Comparison of ENCODE assay signal across 1 cellular context in the genomic region with DNA sequence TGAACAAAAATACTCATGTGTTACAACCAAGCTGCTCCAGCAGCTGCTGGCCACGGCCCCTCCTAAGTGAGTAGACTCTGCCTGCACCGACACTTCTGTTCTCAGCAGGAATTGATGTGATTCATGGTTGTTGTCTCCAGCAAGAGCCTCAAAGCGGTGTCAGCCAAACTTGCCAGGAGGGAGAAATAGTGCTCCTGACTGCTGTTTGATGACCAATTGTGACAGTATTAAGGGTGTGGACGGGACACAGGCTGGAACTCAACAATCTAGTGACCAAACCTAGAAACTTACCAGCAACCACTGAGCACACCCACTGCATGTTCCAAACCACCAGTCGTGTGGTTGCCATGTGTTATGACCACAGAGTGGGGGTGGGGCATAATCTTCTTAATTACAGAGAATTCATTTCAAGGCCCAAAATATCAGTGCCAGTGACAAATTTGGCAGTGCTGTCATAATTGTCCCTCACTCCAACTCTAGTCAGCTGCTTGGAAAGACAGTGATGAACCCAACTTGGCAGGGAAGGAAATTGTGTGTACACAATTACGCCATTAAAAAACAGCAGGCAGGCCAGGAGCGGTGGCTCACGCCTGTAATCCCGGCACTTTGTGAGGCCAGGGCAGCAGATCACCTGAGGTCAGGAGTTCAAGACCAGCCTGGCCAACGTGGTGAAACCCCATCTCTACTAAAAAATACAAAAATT.
TF ChIP-seq lines count a peak whose summit lies in the region.

No MANE protein-coding gene starts in this region.

TF ChIP-seq in HepG2, 621 proteins besides CTCF, POLR2A, EP300 and RAD21 (continued from another document and continues in another):
- 0 out of 2 replicates have a peak, but pooled peaks have one; percentile 36 for TF ChIP-seq ZNF674 (CRISPR knock-in tag; IDR thresholded peaks at IDR 0.05; ENCODE audit: low read depth)
- TF ChIP-seq EED (CRISPR knock-in tag; IDR thresholded peaks at IDR 0.05), result 0 out of 2 replicates have a peak, but pooled peaks have one; percentile 51
- no peak for TF ChIP-seq ZNF883 (CRISPR knock-in tag; IDR thresholded peaks at IDR 0.05; ENCODE audit: not compliant biosample characterization)
- no peak for TF ChIP-seq HOXA9 (CRISPR knock-in tag; IDR thresholded peaks at IDR 0.05; ENCODE audit: borderline replicate concordance)
- no peak for TF ChIP-seq TBX3 (IDR thresholded peaks at IDR 0.05; ENCODE audit: borderline replicate concordance)
- no peak for TF ChIP-seq MIXL1 (CRISPR knock-in tag; IDR thresholded peaks at IDR 0.05)
- TF ChIP-seq ZNF460 (CRISPR knock-in tag; IDR thresholded peaks at IDR 0.05; ENCODE audit: borderline replicate concordance), result peak; percentile 45; the same call in 1 of the 2 replicates
- TF ChIP-seq, protein P1, sequence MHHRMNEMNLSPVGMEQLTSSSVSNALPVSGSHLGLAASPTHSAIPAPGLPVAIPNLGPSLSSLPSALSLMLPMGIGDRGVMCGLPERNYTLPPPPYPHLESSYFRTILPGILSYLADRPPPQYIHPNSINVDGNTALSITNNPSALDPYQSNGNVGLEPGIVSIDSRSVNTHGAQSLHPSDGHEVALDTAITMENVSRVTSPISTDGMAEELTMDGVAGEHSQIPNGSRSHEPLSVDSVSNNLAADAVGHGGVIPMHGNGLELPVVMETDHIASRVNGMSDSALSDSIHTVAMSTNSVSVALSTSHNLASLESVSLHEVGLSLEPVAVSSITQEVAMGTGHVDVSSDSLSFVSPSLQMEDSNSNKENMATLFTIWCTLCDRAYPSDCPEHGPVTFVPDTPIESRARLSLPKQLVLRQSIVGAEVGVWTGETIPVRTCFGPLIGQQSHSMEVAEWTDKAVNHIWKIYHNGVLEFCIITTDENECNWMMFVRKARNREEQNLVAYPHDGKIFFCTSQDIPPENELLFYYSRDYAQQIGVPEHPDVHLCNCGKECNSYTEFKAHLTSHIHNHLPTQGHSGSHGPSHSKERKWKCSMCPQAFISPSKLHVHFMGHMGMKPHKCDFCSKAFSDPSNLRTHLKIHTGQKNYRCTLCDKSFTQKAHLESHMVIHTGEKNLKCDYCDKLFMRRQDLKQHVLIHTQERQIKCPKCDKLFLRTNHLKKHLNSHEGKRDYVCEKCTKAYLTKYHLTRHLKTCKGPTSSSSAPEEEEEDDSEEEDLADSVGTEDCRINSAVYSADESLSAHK (CRISPR knock-in tag; IDR thresholded peaks at IDR 0.05; ENCODE audit: borderline replicate concordance), result no peak
- TF ChIP-seq NR2C2 (CRISPR knock-in tag; IDR thresholded peaks at IDR 0.05; ENCODE audit: borderline replicate concordance), result no peak
- TF ChIP-seq RFX3 (CRISPR knock-in tag; IDR thresholded peaks at IDR 0.05), result no peak
- no peak for TF ChIP-seq ZSCAN31 (CRISPR knock-in tag; IDR thresholded peaks at IDR 0.05; ENCODE audit: low read depth)
- peak; percentile 36; the same call in 1 of the 2 replicates for TF ChIP-seq ZNF547 (CRISPR knock-in tag; IDR thresholded peaks at IDR 0.05)
- no peak for TF ChIP-seq ARHGAP35 (CRISPR knock-in tag; IDR thresholded peaks at IDR 0.05; ENCODE audit: borderline replicate concordance)
- TF ChIP-seq, protein P2, sequence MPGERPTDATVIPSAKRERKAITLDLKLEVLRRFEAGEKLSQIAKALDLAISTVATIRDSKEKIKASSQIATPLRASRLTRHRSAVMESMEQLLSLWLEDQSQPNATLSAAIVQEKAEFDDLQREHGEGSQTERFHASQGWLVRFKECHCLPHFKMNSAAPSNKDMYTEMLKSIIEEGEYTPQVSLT (CRISPR knock-in tag; IDR thresholded peaks at IDR 0.05; ENCODE audit: borderline replicate concordance, low read depth), result 0 out of 2 replicates have a peak, but pooled peaks have one; percentile 9
- TF ChIP-seq, protein P3, sequence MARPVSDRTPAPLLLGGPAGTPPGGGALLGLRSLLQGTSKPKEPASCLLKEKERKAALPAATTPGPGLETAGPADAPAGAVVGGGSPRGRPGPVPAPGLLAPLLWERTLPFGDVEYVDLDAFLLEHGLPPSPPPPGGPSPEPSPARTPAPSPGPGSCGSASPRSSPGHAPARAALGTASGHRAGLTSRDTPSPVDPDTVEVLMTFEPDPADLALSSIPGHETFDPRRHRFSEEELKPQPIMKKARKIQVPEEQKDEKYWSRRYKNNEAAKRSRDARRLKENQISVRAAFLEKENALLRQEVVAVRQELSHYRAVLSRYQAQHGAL (CRISPR knock-in tag; IDR thresholded peaks at IDR 0.05; ENCODE audit: not compliant biosample characterization), result no peak
- no peak for TF ChIP-seq IKZF4 (CRISPR knock-in tag; IDR thresholded peaks at IDR 0.05; ENCODE audit: borderline replicate concordance, low read depth, not compliant biosample characterization)
- 0 out of 2 replicates have a peak, but pooled peaks have one; percentile 38 for TF ChIP-seq ARID2 (CRISPR knock-in tag; IDR thresholded peaks at IDR 0.05; ENCODE audit: borderline replicate concordance)
- TF ChIP-seq CHD2 (IDR thresholded peaks at IDR 0.05; ENCODE audit: low read depth, low read length), result no peak
- TF ChIP-seq, protein P4, sequence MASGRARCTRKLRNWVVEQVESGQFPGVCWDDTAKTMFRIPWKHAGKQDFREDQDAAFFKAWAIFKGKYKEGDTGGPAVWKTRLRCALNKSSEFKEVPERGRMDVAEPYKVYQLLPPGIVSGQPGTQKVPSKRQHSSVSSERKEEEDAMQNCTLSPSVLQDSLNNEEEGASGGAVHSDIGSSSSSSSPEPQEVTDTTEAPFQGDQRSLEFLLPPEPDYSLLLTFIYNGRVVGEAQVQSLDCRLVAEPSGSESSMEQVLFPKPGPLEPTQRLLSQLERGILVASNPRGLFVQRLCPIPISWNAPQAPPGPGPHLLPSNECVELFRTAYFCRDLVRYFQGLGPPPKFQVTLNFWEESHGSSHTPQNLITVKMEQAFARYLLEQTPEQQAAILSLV (CRISPR knock-in tag; IDR thresholded peaks at IDR 0.05; ENCODE audit: borderline replicate concordance), result no peak
- TF ChIP-seq ZNF616 (CRISPR knock-in tag; IDR thresholded peaks at IDR 0.05; ENCODE audit: low read depth), result no peak
- TF ChIP-seq, protein P5, sequence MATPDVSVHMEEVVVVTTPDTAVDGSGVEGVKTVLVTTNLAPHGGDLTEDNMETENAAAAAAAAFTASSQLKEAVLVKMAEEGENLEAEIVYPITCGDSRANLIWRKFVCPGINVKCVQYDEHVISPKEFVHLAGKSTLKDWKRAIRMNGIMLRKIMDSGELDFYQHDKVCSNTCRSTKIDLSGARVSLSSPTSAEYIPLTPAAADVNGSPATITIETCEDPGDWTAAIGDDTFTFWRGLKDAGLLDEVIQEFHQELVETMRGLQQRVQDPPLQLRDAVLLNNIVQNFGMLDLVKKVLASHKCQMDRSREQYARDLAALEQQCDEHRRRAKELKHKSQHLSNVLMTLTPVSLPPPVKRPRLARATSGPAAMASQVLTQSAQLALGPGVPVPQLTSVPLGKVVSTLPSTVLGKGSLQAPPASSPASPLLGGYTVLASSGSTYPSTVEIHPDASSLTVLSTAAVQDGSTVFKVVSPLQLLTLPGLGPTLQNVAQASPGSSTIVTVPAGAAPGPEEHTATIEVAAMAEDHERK (CRISPR knock-in tag; IDR thresholded peaks at IDR 0.05; ENCODE audit: low read depth), result no peak
- no peak for TF ChIP-seq AHR (CRISPR knock-in tag; IDR thresholded peaks at IDR 0.05)
- no peak for TF ChIP-seq ZNF33A (CRISPR knock-in tag; IDR thresholded peaks at IDR 0.05; ENCODE audit: borderline replicate concordance)
- peak; percentile 54 for TF ChIP-seq HOXA3 (CRISPR knock-in tag; IDR thresholded peaks at IDR 0.05)
- no peak for TF ChIP-seq ZNF230 (CRISPR knock-in tag; IDR thresholded peaks at IDR 0.05)
- TF ChIP-seq, protein P6, sequence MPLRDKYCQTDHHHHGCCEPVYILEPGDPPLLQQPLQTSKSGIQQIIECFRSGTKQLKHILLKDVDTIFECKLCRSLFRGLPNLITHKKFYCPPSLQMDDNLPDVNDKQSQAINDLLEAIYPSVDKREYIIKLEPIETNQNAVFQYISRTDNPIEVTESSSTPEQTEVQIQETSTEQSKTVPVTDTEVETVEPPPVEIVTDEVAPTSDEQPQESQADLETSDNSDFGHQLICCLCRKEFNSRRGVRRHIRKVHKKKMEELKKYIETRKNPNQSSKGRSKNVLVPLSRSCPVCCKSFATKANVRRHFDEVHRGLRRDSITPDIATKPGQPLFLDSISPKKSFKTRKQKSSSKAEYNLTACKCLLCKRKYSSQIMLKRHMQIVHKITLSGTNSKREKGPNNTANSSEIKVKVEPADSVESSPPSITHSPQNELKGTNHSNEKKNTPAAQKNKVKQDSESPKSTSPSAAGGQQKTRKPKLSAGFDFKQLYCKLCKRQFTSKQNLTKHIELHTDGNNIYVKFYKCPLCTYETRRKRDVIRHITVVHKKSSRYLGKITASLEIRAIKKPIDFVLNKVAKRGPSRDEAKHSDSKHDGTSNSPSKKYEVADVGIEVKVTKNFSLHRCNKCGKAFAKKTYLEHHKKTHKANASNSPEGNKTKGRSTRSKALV (CRISPR knock-in tag; IDR thresholded peaks at IDR 0.05), result no peak
- no peak for TF ChIP-seq PHB2 (IDR thresholded peaks at IDR 0.05; ENCODE audit: partially characterized antibody)
- no peak for TF ChIP-seq CBX2 (IDR thresholded peaks at IDR 0.05; ENCODE audit: low read depth, low read length)
- TF ChIP-seq CBX2 (CRISPR knock-in tag; IDR thresholded peaks at IDR 0.05; ENCODE audit: low read depth), result no peak
- 0 out of 2 replicates have a peak, but pooled peaks have one; percentile 14 for TF ChIP-seq GFI1 (CRISPR knock-in tag; IDR thresholded peaks at IDR 0.05; ENCODE audit: borderline replicate concordance)
- TF ChIP-seq ZNF879 (CRISPR knock-in tag; IDR thresholded peaks at IDR 0.05), result no peak
- TF ChIP-seq ZNF841 (CRISPR knock-in tag; IDR thresholded peaks at IDR 0.05; ENCODE audit: borderline replicate concordance), result no peak
- TF ChIP-seq NFRKB (IDR thresholded peaks at IDR 0.05), result no peak
- no peak for TF ChIP-seq PHF21A (CRISPR knock-in tag; IDR thresholded peaks at IDR 0.05)
- TF ChIP-seq, protein P7, sequence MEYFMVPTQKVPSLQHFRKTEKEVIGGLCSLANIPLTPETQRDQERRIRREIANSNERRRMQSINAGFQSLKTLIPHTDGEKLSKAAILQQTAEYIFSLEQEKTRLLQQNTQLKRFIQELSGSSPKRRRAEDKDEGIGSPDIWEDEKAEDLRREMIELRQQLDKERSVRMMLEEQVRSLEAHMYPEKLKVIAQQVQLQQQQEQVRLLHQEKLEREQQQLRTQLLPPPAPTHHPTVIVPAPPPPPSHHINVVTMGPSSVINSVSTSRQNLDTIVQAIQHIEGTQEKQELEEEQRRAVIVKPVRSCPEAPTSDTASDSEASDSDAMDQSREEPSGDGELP (IDR thresholded peaks at IDR 0.05; ENCODE audit: borderline replicate concordance, low read depth), result peak; percentile 41; the same call in 1 of the 2 replicates
- TF ChIP-seq, protein P8, sequence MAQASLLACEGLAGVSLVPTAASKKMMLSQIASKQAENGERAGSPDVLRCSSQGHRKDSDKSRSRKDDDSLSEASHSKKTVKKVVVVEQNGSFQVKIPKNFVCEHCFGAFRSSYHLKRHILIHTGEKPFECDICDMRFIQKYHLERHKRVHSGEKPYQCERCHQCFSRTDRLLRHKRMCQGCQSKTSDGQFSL (CRISPR knock-in tag; IDR thresholded peaks at IDR 0.05), result no peak
- TF ChIP-seq ZMYM4 (CRISPR knock-in tag; IDR thresholded peaks at IDR 0.05), result no peak
- TF ChIP-seq, protein P9, sequence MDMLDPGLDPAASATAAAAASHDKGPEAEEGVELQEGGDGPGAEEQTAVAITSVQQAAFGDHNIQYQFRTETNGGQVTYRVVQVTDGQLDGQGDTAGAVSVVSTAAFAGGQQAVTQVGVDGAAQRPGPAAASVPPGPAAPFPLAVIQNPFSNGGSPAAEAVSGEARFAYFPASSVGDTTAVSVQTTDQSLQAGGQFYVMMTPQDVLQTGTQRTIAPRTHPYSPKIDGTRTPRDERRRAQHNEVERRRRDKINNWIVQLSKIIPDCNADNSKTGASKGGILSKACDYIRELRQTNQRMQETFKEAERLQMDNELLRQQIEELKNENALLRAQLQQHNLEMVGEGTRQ (IDR thresholded peaks at IDR 0.05; ENCODE audit: low read depth, low read length), result no peak
- TF ChIP-seq, protein P9 (CRISPR knock-in tag; IDR thresholded peaks at IDR 0.05; ENCODE audit: borderline replicate concordance), result no peak
- no peak for TF ChIP-seq ZNF546 (CRISPR knock-in tag; conservative IDR thresholded peaks at IDR 0.05)
- no peak for TF ChIP-seq SALL1 (CRISPR knock-in tag; IDR thresholded peaks at IDR 0.05)
- TF ChIP-seq, protein P10, sequence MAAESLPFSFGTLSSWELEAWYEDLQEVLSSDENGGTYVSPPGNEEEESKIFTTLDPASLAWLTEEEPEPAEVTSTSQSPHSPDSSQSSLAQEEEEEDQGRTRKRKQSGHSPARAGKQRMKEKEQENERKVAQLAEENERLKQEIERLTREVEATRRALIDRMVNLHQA (CRISPR knock-in tag; IDR thresholded peaks at IDR 0.05), result no peak
- TF ChIP-seq SRY (CRISPR knock-in tag; IDR thresholded peaks at IDR 0.05), result no peak
